Comparison of ENCODE assay signal across 41 cellular contexts in genomic region chr18:955379-956066, GRCh38. TPM values are rescaled to one million over a fixed set of nuclear protein-coding genes. Genes with fewer than 3 reads are reported as not detected.
"Had no signal": no experiment of that assay in that cellular context is flagged by ENCODE, and none has a peak within 500 bp of the region (broad histone marks: within the 10 kb centered on the region; RNA-seq: fewer than 3 reads in every experiment).

No MANE protein-coding gene starts in this region.

- H3K27me3 ChIP-seq: ascending aorta, cardiac muscle cell, colonic mucosa, uterus had no signal

- H3K4me1 Mint-ChIP-seq: activated CD4-positive, alpha-beta T cell treated with anti-CD3 and anti-CD28 coated beads, Interleukin-2, amount 10 ng/mL, durations not matched to agents 24 days and 14 days; activated naive CD4-positive, alpha-beta T cell treated with anti-CD3 and anti-CD28 coated beads, Interleukin-2, amount 10 ng/mL, durations not matched to agents 7 days and 5 days; activated naive CD8-positive, alpha-beta T cell treated with anti-CD3 and anti-CD28 coated beads, Interleukin-2, amount 10 ng/mL, durations not matched to agents 7 days and 5 days; brain; immature natural killer cell; stimulated activated effector memory CD8-positive, alpha-beta T cell treated with anti-CD3 and anti-CD28 coated beads, Interleukin-12 subunit alpha, Interleukin-12 subunit beta, amount 100 ng/mL, for 72 hours had no signal

- H3K4me1 ChIP-seq: ascending aorta, colonic mucosa, heart left ventricle, left lung, lower lobe of right lung, uterus had no signal

- H3K27ac Mint-ChIP-seq: activated CD4-positive, alpha-beta memory T cell treated with anti-CD3 and anti-CD28 coated beads for 36 hours; activated CD4-positive, alpha-beta T cell treated with anti-CD3 and anti-CD28 coated beads, Interleukin-2, amount 10 ng/mL, durations not matched to agents 24 days and 14 days; activated naive CD4-positive, alpha-beta T cell treated with anti-CD3 and anti-CD28 coated beads, Interleukin-2, amount 10 ng/mL, durations not matched to agents 7 days and 5 days; activated naive CD8-positive, alpha-beta T cell treated with anti-CD3 and anti-CD28 coated beads, Interleukin-2, amount 10 ng/mL, durations not matched to agents 7 days and 5 days; activated T-helper 1 cell treated with anti-CD3 and anti-CD28 coated beads, Interleukin-12 subunit alpha, Interleukin-12 subunit beta, Interleukin-2, Interleukin-4 antibody, amounts not matched to agents 30 ng/mL and 10 ng/mL and 1 ng/mL, durations not matched to agents 14 hours and 24 hours and 36 hours; brain; effector memory CD8-positive, alpha-beta T cell; immature natural killer cell; natural killer cell treated with Interleukin-12 subunit alpha and Interleukin-12 subunit beta and Interleukin-15 and Interleukin-18, amount 100 ng/mL, for 72 hours; stimulated activated effector memory CD8-positive, alpha-beta T cell treated with anti-CD3 and anti-CD28 coated beads, Interleukin-12 subunit alpha, Interleukin-12 subunit beta, amount 100 ng/mL, for 72 hours; stimulated activated naive CD8-positive, alpha-beta T cell treated with anti-CD3 and anti-CD28 coated beads, Interleukin-15, Interleukin-2, amounts not matched to agents 100 ng/mL and 50 ng/mL, for 24 hours; T-helper 1 cell treated with Interleukin-12 subunit alpha and Interleukin-12 subunit beta and Interleukin-4 antibody, amounts not matched to agents 30 μg/mL and 1 μg/mL, for 36 hours had no signal

- H3K27ac ChIP-seq: ascending aorta, cardiac muscle cell, colonic mucosa, heart left ventricle, left lung, lower lobe of right lung, skin epidermis, thoracic aorta, uterus, WERI-Rb-1 had no signal

- DNase-seq: activated CD4-positive, alpha-beta memory T cell treated with anti-CD3 and anti-CD28 coated beads for 36 hours; activated CD4-positive, alpha-beta T cell treated with anti-CD3 and anti-CD28 coated beads, Interleukin-2, amount 10 ng/mL, durations not matched to agents 24 days and 14 days; activated CD4-positive, CD25-positive, alpha-beta regulatory T cell treated with anti-CD3 and anti-CD28 coated beads, Interleukin-2, amount 50 U/mL, for 72 hours; activated CD8-positive, alpha-beta memory T cell treated with anti-CD3 and anti-CD28 coated beads, Interleukin-2, amount 50 U/mL, for 4 hours; activated gamma-delta T cell; activated naive CD4-positive, alpha-beta T cell treated with anti-CD3 and anti-CD28 coated beads, Interleukin-2, amount 10 ng/mL, durations not matched to agents 7 days and 5 days; activated naive CD8-positive, alpha-beta T cell treated with anti-CD3 and anti-CD28 coated beads, Interleukin-2, amount 10 ng/mL, durations not matched to agents 7 days and 5 days; activated T-cell treated with anti-CD3 and anti-CD28 coated beads, Interleukin-2, amount 50 U/mL, for 1 hour; cerebellar nuclear complex; colonic mucosa; effector memory CD8-positive, alpha-beta T cell; foreskin fibroblast; heart left ventricle; hypothalamus; immature natural killer cell; kidney; left lung; lower lobe of right lung; mucosa of descending colon; posterior cingulate gyrus; stimulated activated CD4-positive, alpha-beta T cell treated with anti-CD3 and anti-CD28 coated beads, Interleukin-12 subunit alpha, Interleukin-12 subunit beta, amount 100 ng/mL, for 4 hours; stimulated activated CD4-positive, alpha-beta T cell treated with anti-CD3 and anti-CD28 coated beads, Interleukin-4, amount 100 ng/mL, for 1 hour; T-helper 9 cell; trophoblast cell; uterus; WERI-Rb-1 had no signal

- ATAC-seq: effector memory CD8-positive, alpha-beta T cell; heart left ventricle; left lung; lower lobe of right lung; mucosa of descending colon; natural killer cell treated with Interleukin-12 subunit alpha and Interleukin-12 subunit beta and Interleukin-15 and Interleukin-18, amount 100 ng/mL, for 72 hours; sciatic nerve; stimulated activated effector memory CD8-positive, alpha-beta T cell treated with anti-CD3 and anti-CD28 coated beads, Interleukin-12 subunit alpha, Interleukin-12 subunit beta, amount 100 ng/mL, for 72 hours had no signal

- H3K36me3 ChIP-seq: ascending aorta, cardiac muscle cell, colonic mucosa, heart left ventricle, left lung, lower lobe of right lung, thoracic aorta, uterus, WERI-Rb-1 had no signal

- H3K4me3 Mint-ChIP-seq: activated CD4-positive, alpha-beta memory T cell treated with anti-CD3 and anti-CD28 coated beads for 36 hours; activated CD4-positive, alpha-beta T cell treated with anti-CD3 and anti-CD28 coated beads, Interleukin-2, amount 10 ng/mL, durations not matched to agents 24 days and 14 days; activated naive CD4-positive, alpha-beta T cell treated with anti-CD3 and anti-CD28 coated beads, Interleukin-2, amount 10 ng/mL, durations not matched to agents 7 days and 5 days; activated naive CD8-positive, alpha-beta T cell treated with anti-CD3 and anti-CD28 coated beads, Interleukin-2, amount 10 ng/mL, durations not matched to agents 7 days and 5 days; activated T-helper 1 cell treated with anti-CD3 and anti-CD28 coated beads, Interleukin-12 subunit alpha, Interleukin-12 subunit beta, Interleukin-2, Interleukin-4 antibody, amounts not matched to agents 30 ng/mL and 10 ng/mL and 1 ng/mL, durations not matched to agents 14 hours and 24 hours and 36 hours; brain; effector memory CD8-positive, alpha-beta T cell; immature natural killer cell; natural killer cell treated with Interleukin-12 subunit alpha and Interleukin-12 subunit beta and Interleukin-15 and Interleukin-18, amount 100 ng/mL, for 72 hours; stimulated activated effector memory CD8-positive, alpha-beta T cell treated with anti-CD3 and anti-CD28 coated beads, Interleukin-12 subunit alpha, Interleukin-12 subunit beta, amount 100 ng/mL, for 72 hours; stimulated activated naive CD8-positive, alpha-beta T cell treated with anti-CD3 and anti-CD28 coated beads, Interleukin-15, Interleukin-2, amounts not matched to agents 100 ng/mL and 50 ng/mL, for 24 hours; T-helper 1 cell treated with Interleukin-12 subunit alpha and Interleukin-12 subunit beta and Interleukin-4 antibody, amounts not matched to agents 30 μg/mL and 1 μg/mL, for 36 hours had no signal

- H3K36me3 Mint-ChIP-seq: activated CD4-positive, alpha-beta memory T cell treated with anti-CD3 and anti-CD28 coated beads for 36 hours; activated naive CD4-positive, alpha-beta T cell treated with anti-CD3 and anti-CD28 coated beads, Interleukin-2, amount 10 ng/mL, durations not matched to agents 7 days and 5 days; activated naive CD8-positive, alpha-beta T cell treated with anti-CD3 and anti-CD28 coated beads, Interleukin-2, amount 10 ng/mL, durations not matched to agents 7 days and 5 days; brain; immature natural killer cell; natural killer cell treated with Interleukin-12 subunit alpha and Interleukin-12 subunit beta and Interleukin-15 and Interleukin-18, amount 100 ng/mL, for 72 hours; stimulated activated effector memory CD8-positive, alpha-beta T cell treated with anti-CD3 and anti-CD28 coated beads, Interleukin-12 subunit alpha, Interleukin-12 subunit beta, amount 100 ng/mL, for 72 hours had no signal

- H3K4me3 ChIP-seq: ascending aorta, cardiac muscle cell, colonic mucosa, heart left ventricle, left lung, lower lobe of right lung, mucosa of descending colon, skin epidermis, thoracic aorta, uterus had no signal

- H3K9me3 Mint-ChIP-seq: activated CD4-positive, alpha-beta memory T cell treated with anti-CD3 and anti-CD28 coated beads for 36 hours; activated CD4-positive, alpha-beta T cell treated with anti-CD3 and anti-CD28 coated beads, Interleukin-2, amount 10 ng/mL, durations not matched to agents 24 days and 14 days; activated naive CD4-positive, alpha-beta T cell treated with anti-CD3 and anti-CD28 coated beads, Interleukin-2, amount 10 ng/mL, durations not matched to agents 7 days and 5 days; activated naive CD8-positive, alpha-beta T cell treated with anti-CD3 and anti-CD28 coated beads, Interleukin-2, amount 10 ng/mL, durations not matched to agents 7 days and 5 days; activated T-helper 1 cell treated with anti-CD3 and anti-CD28 coated beads, Interleukin-12 subunit alpha, Interleukin-12 subunit beta, Interleukin-2, Interleukin-4 antibody, amounts not matched to agents 30 ng/mL and 10 ng/mL and 1 ng/mL, durations not matched to agents 14 hours and 24 hours and 36 hours; effector memory CD8-positive, alpha-beta T cell; natural killer cell treated with Interleukin-12 subunit alpha and Interleukin-12 subunit beta and Interleukin-15 and Interleukin-18, amount 100 ng/mL, for 72 hours; stimulated activated effector memory CD8-positive, alpha-beta T cell treated with anti-CD3 and anti-CD28 coated beads, Interleukin-12 subunit alpha, Interleukin-12 subunit beta, amount 100 ng/mL, for 72 hours; stimulated activated naive CD8-positive, alpha-beta T cell treated with anti-CD3 and anti-CD28 coated beads, Interleukin-15, Interleukin-2, amounts not matched to agents 100 ng/mL and 50 ng/mL, for 24 hours; T-helper 1 cell treated with Interleukin-12 subunit alpha and Interleukin-12 subunit beta and Interleukin-4 antibody, amounts not matched to agents 30 μg/mL and 1 μg/mL, for 36 hours had no signal

RNA-seq across cellular contexts. Expression of gene ADCYAP1, which starts 50.9 kb away (rescaled TPM):
- total RNA-seq: activated CD4-positive, alpha-beta memory T cell treated with anti-CD3 and anti-CD28 coated beads for 36 hours; activated CD4-positive, alpha-beta T cell treated with anti-CD3 and anti-CD28 coated beads, Interleukin-2, amount 10 ng/mL, durations not matched to agents 24 days and 14 days; activated CD8-positive, alpha-beta memory T cell treated with anti-CD3 and anti-CD28 coated beads for 36 hours; activated naive CD8-positive, alpha-beta T cell treated with anti-CD3 and anti-CD28 coated beads, Interleukin-2, amount 10 ng/mL, durations not matched to agents 7 days and 5 days; activated T-helper 1 cell treated with anti-CD3 and anti-CD28 coated beads, Interleukin-12 subunit alpha, Interleukin-12 subunit beta, Interleukin-2, Interleukin-4 antibody, amounts not matched to agents 30 ng/mL and 10 ng/mL and 1 ng/mL, durations not matched to agents 14 hours and 24 hours and 36 hours; ascending aorta; cardiac muscle cell; dermis microvascular lymphatic vessel endothelial cell; myocyte; osteoblast had no signal
- polyA plus RNA-seq: cardiac muscle cell, immature natural killer cell had no signal
